24 cellular contexts compared by ENCODE assay signal in the genomic region with DNA sequence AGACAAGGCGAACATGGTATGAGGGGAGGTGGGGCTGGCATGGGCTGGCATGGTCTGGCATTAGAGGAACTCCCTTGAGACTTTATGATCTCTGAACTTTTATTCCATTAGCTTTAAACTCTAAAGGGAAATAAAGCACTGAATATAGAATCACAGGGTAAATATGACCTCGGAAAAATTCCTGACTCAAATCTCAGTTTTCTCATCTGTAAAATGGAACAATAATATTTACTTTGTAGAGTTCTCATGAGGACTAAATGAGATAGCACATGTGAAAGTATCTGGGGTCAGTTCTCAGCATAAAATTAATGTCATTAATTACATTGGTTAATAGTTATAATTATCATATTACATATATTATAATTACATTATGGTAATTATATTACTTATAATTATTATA.
DNase-seq lines count a peak whose midpoint lies in the region; ATAC-seq and TF ChIP-seq lines count a peak whose summit lies in the region.
"Had no signal": no experiment of that assay in that cellular context is flagged by ENCODE, and none has a peak within 500 bp of the region (broad histone marks: within the 10 kb centered on the region; RNA-seq: fewer than 3 reads in every experiment).

No MANE protein-coding gene starts in this region.

- H3K4me1 Mint-ChIP-seq in activated naive CD4-positive, alpha-beta T cell treated with anti-CD3 and anti-CD28 coated beads, Interleukin-2, amount 50 U/mL, for 24 hours = peaks cover 66% of the 10 kb centered on the region
- peaks cover 58% of the 10 kb centered on the region for H3K4me1 Mint-ChIP-seq in central memory CD8-positive, alpha-beta T cell

- H3K4me3 ChIP-seq in OCI-LY3 (ENCODE audit: low read length) (no peak overlapping the region), neutrophil (ENCODE audit: low read depth in 1 of 2, low read length in 1 of 2) (peak overlapping the region in 1 of 2 experiments; percentile 43)
- H3K4me3 ChIP-seq: gastrocnemius medialis, hepatocyte, SJCRH30, stomach, thyroid gland had no signal

- TF ChIP-seq CTCF in OCI-LY3 (IDR thresholded peaks at IDR 0.05; ENCODE audit: low read depth, low read length) (no peak), neutrophil (IDR thresholded peaks at IDR 0.05) (no peak)

- H3K4me1 ChIP-seq in OCI-LY3 (ENCODE audit: low read length) (peaks cover 47% of the 10 kb centered on the region), neutrophil (ENCODE audit: control insufficient read depth in 1 of 2, insufficient read depth in 1 of 2, low read depth in 1 of 2, low read length in 1 of 2) (peaks cover 93% of the 10 kb centered on the region in 2 experiments)
- H3K4me1 ChIP-seq: Caco-2, gastrocnemius medialis, thyroid gland had no signal

- no peak overlapping the region for H3K4me3 Mint-ChIP-seq in activated naive CD4-positive, alpha-beta T cell treated with anti-CD3 and anti-CD28 coated beads, Interleukin-2, amount 50 U/mL, for 24 hours
- no peak overlapping the region for H3K4me3 Mint-ChIP-seq in central memory CD8-positive, alpha-beta T cell
- H3K4me3 Mint-ChIP-seq: H9 had no signal

- H3K27ac ChIP-seq in OCI-LY3 (ENCODE audit: low read length) = peak overlapping the region; percentile 99; the same call in 1 of the 2 replicates
- H3K27ac ChIP-seq in neutrophil = peak overlapping the region; percentile 91
- H3K27ac ChIP-seq in caudate nucleus (ENCODE audit: low read depth, low read length) = no peak overlapping the region
- H3K27ac ChIP-seq: gastrocnemius medialis, hepatocyte, SJCRH30, stomach, thyroid gland had no signal

- H3K36me3 Mint-ChIP-seq in activated naive CD4-positive, alpha-beta T cell treated with anti-CD3 and anti-CD28 coated beads, Interleukin-2, amount 50 U/mL, for 24 hours = peaks cover 35% of the 10 kb centered on the region
- peaks cover 56% of the 10 kb centered on the region for H3K36me3 Mint-ChIP-seq in central memory CD8-positive, alpha-beta T cell (ENCODE audit: insufficient read depth)

- H3K9me3 Mint-ChIP-seq in activated naive CD4-positive, alpha-beta T cell treated with anti-CD3 and anti-CD28 coated beads, Interleukin-2, amount 50 U/mL, for 24 hours = no peaks in the 10 kb centered on the region
- no peaks in the 10 kb centered on the region for H3K9me3 Mint-ChIP-seq in central memory CD8-positive, alpha-beta T cell
- H3K9me3 Mint-ChIP-seq: H9 had no signal

- peaks cover 99% of the 10 kb centered on the region for H3K79me2 ChIP-seq in OCI-LY3 (ENCODE audit: low read length)
- H3K79me2 ChIP-seq: hepatocyte had no signal

- H3K9ac ChIP-seq in OCI-LY3 (ENCODE audit: low read length) = no peak overlapping the region

- H3K27me3 Mint-ChIP-seq in activated naive CD4-positive, alpha-beta T cell treated with anti-CD3 and anti-CD28 coated beads, Interleukin-2, amount 50 U/mL, for 24 hours = no peaks in the 10 kb centered on the region
- no peaks in the 10 kb centered on the region for H3K27me3 Mint-ChIP-seq in central memory CD8-positive, alpha-beta T cell

- H3K9me3 ChIP-seq in OCI-LY3 (ENCODE audit: insufficient read depth, low read length) = no peaks in the 10 kb centered on the region
- H3K9me3 ChIP-seq in neutrophil = no peaks in the 10 kb centered on the region
- H3K9me3 ChIP-seq: Caco-2, gastrocnemius medialis, SJCRH30, stomach, thyroid gland had no signal

- H3K4me2 ChIP-seq in OCI-LY3 (ENCODE audit: low read length) = no peak overlapping the region
- H3K4me2 ChIP-seq: hepatocyte had no signal

- no peak for DNase-seq in activated naive CD4-positive, alpha-beta T cell treated with anti-CD3 and anti-CD28 coated beads, Interleukin-2, amount 50 U/mL, for 16 hours
- no peak for DNase-seq in central memory CD8-positive, alpha-beta T cell (ENCODE audit: low spot score in 2 of 2)
- DNase-seq in caudate nucleus (lab: John Stamatoyannopoulos, UW) = no peak
- no peak for DNase-seq in NCI-H82 (lab: John Stamatoyannopoulos, UW)
- DNase-seq: activated naive CD4-positive, alpha-beta T cell; activated T-cell treated with anti-CD3 and anti-CD28 coated beads, Interleukin-2, amount 50 U/mL, for 1 hour; AML-193; Caco-2; gastrocnemius medialis; GF-D8; H9; MM.1S; NCI-H1417 treated with DMSO at 0.1 percent for 48 hours; NCI-H2227 treated with DMSO at 0.1 percent for 48 hours; SJCRH30; stomach; T-helper 1 cell; thyroid gland had no signal

- peak overlapping the region; percentile 68 for H3K27ac Mint-ChIP-seq in activated naive CD4-positive, alpha-beta T cell treated with anti-CD3 and anti-CD28 coated beads, Interleukin-2, amount 50 U/mL, for 24 hours
- peak overlapping the region; percentile 16 for H3K27ac Mint-ChIP-seq in central memory CD8-positive, alpha-beta T cell (ENCODE audit: low read depth)

- H2AFZ ChIP-seq in OCI-LY3 (ENCODE audit: low read depth, low read length) = no peak overlapping the region
- H2AFZ ChIP-seq: hepatocyte had no signal

- H3K36me3 ChIP-seq in OCI-LY3 (replicated peaks; ENCODE audit: low read depth, low read length) (peaks cover 93% of the 10 kb centered on the region), neutrophil (peaks cover 80% of the 10 kb centered on the region)
- H3K36me3 ChIP-seq: gastrocnemius medialis, SJCRH30, thyroid gland had no signal

- no peaks in the 10 kb centered on the region for H3K27me3 ChIP-seq in OCI-LY3 (ENCODE audit: low read depth, low read length)
- no peaks in the 10 kb centered on the region for H3K27me3 ChIP-seq in neutrophil
- H3K27me3 ChIP-seq: gastrocnemius medialis, hepatocyte, SJCRH30, stomach, thyroid gland had no signal

- ATAC-seq in central memory CD8-positive, alpha-beta T cell (replicated peaks; ENCODE audit: extremely low read depth, poor library complexity, severe bottlenecking) = no peak
- no peak for ATAC-seq in HG03457 (IDR thresholded peaks at IDR 0.05; ENCODE audit: unreplicated experiment)
- ATAC-seq: activated CD4-positive, CD25-positive, alpha-beta regulatory T cell treated with anti-CD3 and anti-CD28 coated beads, Interleukin-2, amount 50 U/mL, for 24 hours; gastrocnemius medialis had no signal

- H4K20me1 ChIP-seq in OCI-LY3 (ENCODE audit: insufficient read depth, low read length) = peaks cover 96% of the 10 kb centered on the region
